Comparison of ENCODE assay signal across 8 cellular contexts in genomic region chr10:37975407-37975991, GRCh38. TPM values are rescaled to one million over a fixed set of nuclear protein-coding genes. Genes with fewer than 3 reads are reported as not detected.
DNase-seq lines count a peak whose midpoint lies in the region; ATAC-seq and TF ChIP-seq lines count a peak whose summit lies in the region.

No MANE protein-coding gene starts in this region.

- DNase-seq in A172 (ENCODE audit: low spot score) = peak; percentile 23
- peak; percentile 41 for DNase-seq in GM03348 (ENCODE audit: low spot score)
- no peak for DNase-seq in Panc1 (ENCODE audit: low read depth, low spot score)
- DNase-seq in colonic mucosa = no peak
- no peak for DNase-seq in aorta
- DNase-seq in RPMI8226 = no peak

- in situ Hi-C loops in Panc1 (cut with HindIII; ENCODE audit: low pct_unique_long_range_greater_than_20kb, low sequenced_read_pairs) = no loop called here

- TF ChIP-seq CTCF in Panc1 (IDR thresholded peaks at IDR 0.05) (no peak), colonic mucosa (IDR thresholded peaks at IDR 0.05) (no peak)

- H3K4me1 ChIP-seq in Panc1 (ENCODE audit: control insufficient read depth, insufficient read depth, low read length) (no peaks in the 10 kb centered on the region), colonic mucosa (no peaks in the 10 kb centered on the region), mononuclear cell (ENCODE audit: insufficient read depth, low read length) (peaks cover 9% of the 10 kb centered on the region), aorta (ENCODE audit: control insufficient read depth in 1 of 2, insufficient read depth in 2 of 2, low read length in 2 of 2) (no peaks in the 10 kb centered on the region)

- TSS peak; percentile 64 for BruUV-seq in Panc1 (replicated peaks; lab: Mats Ljungman, UMichigan)

- peak overlapping the region; percentile 93 to 95 for H3K9ac ChIP-seq in colonic mucosa (ENCODE audit: low read depth in 2 of 2, low read length in 2 of 2)

- no peaks in the 10 kb centered on the region for H3K9me3 ChIP-seq in Panc1 (ENCODE audit: control insufficient read depth, insufficient read depth, low read depth, low read length)
- H3K9me3 ChIP-seq in colonic mucosa = no peaks in the 10 kb centered on the region
- no peaks in the 10 kb centered on the region for H3K9me3 ChIP-seq in mononuclear cell (ENCODE audit: low read depth, low read length)
- no peaks in the 10 kb centered on the region for H3K9me3 ChIP-seq in aorta (ENCODE audit: control insufficient read depth, low read length)

- ATAC-seq in Panc1 = no peak
- no peak for ATAC-seq in aorta (ENCODE audit: low FRiP score)
- no peak for ATAC-seq in HG03432 (IDR thresholded peaks at IDR 0.05; ENCODE audit: unreplicated experiment)

- WGBS in aorta, 2 donors = 13 to 14% methylated on average over 5 of the region's 5 CpGs

- CTCF ChIA-PET in Panc1 (lab: Charles Lee) = interaction anchor here (0.6 kb wide), 1 partner anchor 11 kb away, joined by 3 read pairs; no protein-coding TSS in a partner anchor

- H3K4me3 ChIP-seq in Panc1 (ENCODE audit: low read depth in 2 of 2, low read length in 2 of 2) = peak overlapping the region; percentile 67 to 71
- H3K4me3 ChIP-seq in colonic mucosa = peak overlapping the region; percentile 84
- H3K4me3 ChIP-seq in mononuclear cell (ENCODE audit: low read length) = peak overlapping the region; percentile 72
- H3K4me3 ChIP-seq in aorta (ENCODE audit: low read length in 2 of 2) = peak overlapping the region; percentile 80 to 83

- intact Hi-C loops in Panc1 (cut with micrococcal nuclease; ENCODE audit: unreplicated experiment) = no loop called here
- intact Hi-C loops in colonic mucosa (cut with DNase I) = loop anchor here (5.0 kb wide), 3 partner anchors 37 to 118 kb away; partner anchors contain the start of genes ZNF248, ZNF33A and ZNF37A
- intact Hi-C loops in aorta (cut with DNase I) = loop anchor here in 1 of 2 donors (5.0 kb wide), 3 partner anchors 37 to 118 kb away; partner anchors contain the start of genes ZNF248, ZNF33A and ZNF37A

- POLR2A ChIA-PET in Panc1 (lab: Charles Lee) = no interaction called here

- H3K27ac ChIP-seq in Panc1 (ENCODE audit: low read length) (peak overlapping the region; percentile 80), colonic mucosa (peak overlapping the region; percentile 97), aorta (ENCODE audit: low read depth in 1 of 2, low read length in 2 of 2) (peak overlapping the region; percentile 4 to 69)

- H3K36me3 ChIP-seq in Panc1 (ENCODE audit: control insufficient read depth, insufficient read depth, low read length) (no peaks in the 10 kb centered on the region), colonic mucosa (no peaks in the 10 kb centered on the region), aorta (ENCODE audit: control insufficient read depth in 1 of 2, insufficient read depth in 2 of 2, low read length in 1 of 2) (no peaks in the 10 kb centered on the region)

- H3K27me3 ChIP-seq in Panc1 (ENCODE audit: control insufficient read depth, insufficient read depth, low read length) = no peaks in the 10 kb centered on the region
- no peaks in the 10 kb centered on the region for H3K27me3 ChIP-seq in colonic mucosa
- no peaks in the 10 kb centered on the region for H3K27me3 ChIP-seq in mononuclear cell (ENCODE audit: insufficient read depth, low read length)
- H3K27me3 ChIP-seq in aorta (ENCODE audit: control insufficient read depth in 1 of 2, insufficient read depth in 2 of 2, low read length in 1 of 2) = no peaks in the 10 kb centered on the region

RNA-seq across cellular contexts. Expression of gene ZNF25, which starts 0.9 kb away (rescaled TPM):
- total RNA-seq in A172 (2014; rRNA removed; shearing (Covaris generic)) = 9.0 and 11.1 TPM in 2 replicates
- total RNA-seq in Panc1 (2021; ENCODE audit: unreplicated experiment) (2.9 TPM), colonic mucosa (1 to 10 TPM; 1.5 to 4.2 TPM), mononuclear cell (7.9 TPM), aorta (10 to 100 TPM; 23.0 to 23.2 TPM)
- 2.3 TPM for polyA plus RNA-seq in Panc1 (2012; ENCODE audit: insufficient read length)
- polyA plus RNA-seq in aorta = 10 to 100 TPM; 13.1 to 16.5 TPM

RNA-seq across cellular contexts. Expression of gene ZNF33A, which starts 35.0 kb away (rescaled TPM):
- 17.4 and 18.4 TPM in 2 replicates for total RNA-seq in A172 (2014; rRNA removed; shearing (Covaris generic))
- total RNA-seq in Panc1 (2021; ENCODE audit: unreplicated experiment) = 16.9 TPM
- polyA plus RNA-seq in Panc1 (2012; ENCODE audit: insufficient read length) = 8.2 TPM
- total RNA-seq in colonic mucosa = 10 to 100 TPM; 30.4 to 32.8 TPM
- total RNA-seq in mononuclear cell = 39.0 TPM
- 10 to 100 TPM; 28.9 to 31.6 TPM for total RNA-seq in aorta
- polyA plus RNA-seq in aorta = 10 to 100 TPM; 10.2 to 10.8 TPM

Comparison
In these comparisons a context has a peak if more than half of its experiments do, and no peak if none do; other contexts are left out.
1. DNase-seq: peak in A172 (single experiment) and GM03348 (single experiment); none in Panc1 (single experiment), colonic mucosa (single experiment), aorta (0 of 2) and RPMI8226 (single experiment).
2. H3K27ac ChIP-seq: peak in every context shown above with its lines; median percentile 97 in colonic mucosa; 80 in Panc1; 36 in aorta.
3. Peak in every context shown above with its lines, with median percentiles within 50 percentile points of each other: H3K4me3 ChIP-seq.